21 cellular contexts compared by ENCODE assay signal in the genomic region with DNA sequence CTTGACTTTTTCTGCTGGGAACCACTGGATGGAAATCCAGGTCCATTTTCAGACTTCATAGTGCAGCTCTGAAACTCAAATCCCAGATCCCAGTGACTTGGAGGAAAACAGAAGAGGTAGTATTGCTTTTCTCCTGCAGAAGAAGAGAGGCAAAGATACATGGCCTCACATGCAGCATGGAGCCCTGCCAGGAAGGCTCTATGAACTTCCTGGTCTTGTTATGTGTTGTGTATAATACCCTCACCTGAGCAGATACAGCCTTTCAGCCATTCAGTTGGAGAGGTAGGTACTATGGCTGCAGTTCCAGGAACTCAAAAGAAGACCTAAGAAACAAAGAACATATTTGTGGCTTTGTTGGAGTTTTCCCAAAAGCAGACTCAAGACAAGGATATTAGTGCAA.
A peak's percentile ranks its signal among the peaks of the same experiment; 100 is the strongest.
DNase-seq lines count a peak whose midpoint lies in the region; ATAC-seq, FAIRE-seq and TF ChIP-seq lines count a peak whose summit lies in the region.
"Had no signal": no experiment of that assay in that cellular context is flagged by ENCODE, and none has a peak within 500 bp of the region (broad histone marks: within the 10 kb centered on the region; RNA-seq: fewer than 3 reads in every experiment).

No MANE protein-coding gene starts in this region.

- no peak for ATAC-seq in HepG2
- peak; percentile 80 for ATAC-seq in left colon
- ATAC-seq: GM12878 had no signal

- H4K20me1 ChIP-seq in HepG2 (ENCODE audit: insufficient read depth, low read length): no peaks in the 10 kb centered on the region
- H4K20me1 ChIP-seq in osteoblast (ENCODE audit: insufficient read depth, low read length): no peaks in the 10 kb centered on the region

- DNase-seq in HepG2 (ENCODE audit: low spot score): no peak
- DNase-seq in left colon: peak in 1 of 2 donors; percentile 44
- peak; percentile 76 for DNase-seq in osteoblast (ENCODE audit: insufficient read length, low spot score, missing footprints)
- no peak for DNase-seq in NCI-H1694 (lab: John Stamatoyannopoulos, UW)
- no peak for DNase-seq in activated T-cell treated with anti-CD3 and anti-CD28 coated beads, Interleukin-2, amount 50 U/mL, for 48 hours
- DNase-seq in NCI-H187 (lab: John Stamatoyannopoulos, UW): no peak
- DNase-seq: ACHN; BE2C; C1 segment of cervical spinal cord; CD4-positive, CD25-positive, alpha-beta regulatory T cell; CD8-positive, alpha-beta memory T cell; COR-L47; DMS 273 treated with DMSO at 0.1 percent for 48 hours; DND-41; EL; GOT3; H9; KG1 had no signal

- FAIRE-seq in HepG2 (lab: Jason Lieb, UNC): no peak
- FAIRE-seq: A204.1, GM12878 had no signal

- no peak overlapping the region for H3K9ac ChIP-seq in liver (ENCODE audit: low read depth in 1 of 2, low read length in 2 of 2)
- no peak overlapping the region for H3K9ac ChIP-seq in HepG2 (ENCODE audit: insufficient read depth, low read depth, low read length)

- TF ChIP-seq CTCF in liver (IDR thresholded peaks at IDR 0.05; ENCODE audit: low read depth, low read length, missing input control) (no peak), HepG2 (CRISPR knock-in tag; IDR thresholded peaks at IDR 0.05) (no peak), osteoblast (IDR thresholded peaks at IDR 0.05; ENCODE audit: extremely low read depth, low read depth, low read length) (no peak)

- no peak for TF ChIP-seq RAD21 in liver (IDR thresholded peaks at IDR 0.05)
- TF ChIP-seq RAD21 in HepG2 (CRISPR knock-in tag; IDR thresholded peaks at IDR 0.05): no peak

- BruUV-seq in HepG2 (replicated peaks; lab: Mats Ljungman, UMichigan): no TSS peak

- H3K79me2 ChIP-seq in HepG2 (ENCODE audit: insufficient read depth, low read length): no peaks in the 10 kb centered on the region
- no peaks in the 10 kb centered on the region for H3K79me2 ChIP-seq in osteoblast (ENCODE audit: insufficient read depth, low read length)

- POLR2A ChIA-PET in HepG2 (lab: Yijun Ruan, JAX): no interaction called here

- peaks cover 2 to 22% (median 12%) of the 10 kb centered on the region in 4 donors for H3K4me1 ChIP-seq in liver (ENCODE audit: control insufficient read depth in 4 of 4, insufficient read depth in 4 of 4, low read length in 3 of 4)
- peaks cover 33% of the 10 kb centered on the region for H3K4me1 ChIP-seq in HepG2 (ENCODE audit: insufficient read depth, low read length)
- no peaks in the 10 kb centered on the region for H3K4me1 ChIP-seq in osteoblast (ENCODE audit: insufficient read depth, low read length)
- H3K4me1 ChIP-seq: BE2C had no signal

- H3K36me3 ChIP-seq in liver (ENCODE audit: control insufficient read depth in 4 of 4, insufficient read depth in 3 of 4, low read depth in 1 of 4, low read length in 3 of 4): no peaks in the 10 kb centered on the region
- H3K36me3 ChIP-seq in HepG2 (replicated peaks in 1 of 2; ENCODE audit: control insufficient read depth in 1 of 2, insufficient read depth in 2 of 2, low read length in 2 of 2): no peaks in the 10 kb centered on the region
- no peaks in the 10 kb centered on the region for H3K36me3 ChIP-seq in osteoblast (ENCODE audit: insufficient read depth, low read length)
- H3K36me3 ChIP-seq: BE2C had no signal

- H3K27me3 ChIP-seq in liver (ENCODE audit: control insufficient read depth in 4 of 4, insufficient read depth in 4 of 4, low read length in 3 of 4): no peaks in the 10 kb centered on the region
- no peaks in the 10 kb centered on the region; a peak in 1 of 5 replicates for H3K27me3 ChIP-seq in HepG2 (ENCODE audit: control insufficient read depth in 1 of 2, insufficient read depth in 2 of 2, low read length in 2 of 2)
- H3K27me3 ChIP-seq in osteoblast (ENCODE audit: insufficient read depth, low read length): peaks cover 12% of the 10 kb centered on the region
- H3K27me3 ChIP-seq: BE2C had no signal

- CTCF ChIA-PET in HepG2 (lab: Yijun Ruan, JAX; ENCODE audit: low intra/inter-chr PET ratio, low total read pairs): no interaction called here

- no peak overlapping the region for H3K27ac ChIP-seq in liver (ENCODE audit: low read depth in 1 of 2, low read length in 2 of 2)
- no peak overlapping the region for H3K27ac ChIP-seq in HepG2 (ENCODE audit: extremely low read length, insufficient read depth, low read length)
- H3K27ac ChIP-seq in osteoblast (ENCODE audit: low read depth, low read length): no peak overlapping the region

- intact Hi-C loops in HepG2 (cut with micrococcal nuclease; ENCODE audit: unreplicated experiment) (no loop called here), left colon (cut with DNase I, micrococcal nuclease) (no loop called here)

- H2AFZ ChIP-seq in HepG2 (ENCODE audit: low read length) (no peak overlapping the region), osteoblast (ENCODE audit: low read length) (no peak overlapping the region)

- H3K9me3 ChIP-seq in liver (ENCODE audit: control insufficient read depth in 4 of 4, low read length in 3 of 4) (no peaks in the 10 kb centered on the region), HepG2 (ENCODE audit: low read length) (no peaks in the 10 kb centered on the region), osteoblast (ENCODE audit: low read depth, low read length) (no peaks in the 10 kb centered on the region)
- H3K9me3 ChIP-seq: BE2C had no signal

- in situ Hi-C loops in HepG2 (cut with HindIII; ENCODE audit: extremely low pct_ligation_motif_present, low pct_unique_long_range_greater_than_20kb): no loop called here

- H3K4me3 ChIP-seq in liver (ENCODE audit: low read depth in 1 of 3, low read length in 3 of 3) (no peak overlapping the region), HepG2 (replicated peaks in 1 of 3; ENCODE audit: insufficient read depth in 1 of 3, low read depth in 2 of 3, low read length in 3 of 3) (no peak overlapping the region), osteoblast (ENCODE audit: insufficient read depth, low read length) (no peak overlapping the region)
- H3K4me3 ChIP-seq: GM12878 had no signal

- H3K4me2 ChIP-seq in HepG2 (ENCODE audit: low read depth, low read length): no peak overlapping the region
- H3K4me2 ChIP-seq in osteoblast (ENCODE audit: insufficient read depth, low read length): no peak overlapping the region

- no peak for TF ChIP-seq POLR2A in HepG2 (IDR thresholded peaks at IDR 0.05; ENCODE audit: insufficient read depth in 1 of 2, low read depth in 2 of 2, low read length in 2 of 2)

- TF ChIP-seq EP300 in HepG2 (IDR thresholded peaks at IDR 0.05; ENCODE audit: low read depth in 2 of 2, low read length in 2 of 2) (no peak), HepG2 (CRISPR knock-in tag; IDR thresholded peaks at IDR 0.05; ENCODE audit: borderline replicate concordance) (no peak)

TF ChIP-seq in liver, 16 proteins besides CTCF, POLR2A, EP300 and RAD21:
- TF ChIP-seq HNF4A (conservative IDR thresholded peaks at IDR 0.05): no peak
- peak; percentile 12 for TF ChIP-seq HNF4G (IDR thresholded peaks at IDR 0.05)

TF ChIP-seq in HepG2, 621 proteins besides CTCF, POLR2A, EP300 and RAD21 (continues in another document):
- no peak for TF ChIP-seq SP2 (CRISPR knock-in tag; IDR thresholded peaks at IDR 0.05)
- TF ChIP-seq NAIF1 (CRISPR knock-in tag; IDR thresholded peaks at IDR 0.05; ENCODE audit: borderline replicate concordance): no peak
- TF ChIP-seq NFE2L1 (CRISPR knock-in tag; IDR thresholded peaks at IDR 0.05; ENCODE audit: borderline replicate concordance): no peak
- TF ChIP-seq IKZF5 (CRISPR knock-in tag; IDR thresholded peaks at IDR 0.05): no peak
- TF ChIP-seq CENPX (CRISPR knock-in tag; IDR thresholded peaks at IDR 0.05): no peak
- TF ChIP-seq RBFOX2 (IDR thresholded peaks at IDR 0.05; ENCODE audit: low read depth, low read length): no peak
- TF ChIP-seq, protein P1, sequence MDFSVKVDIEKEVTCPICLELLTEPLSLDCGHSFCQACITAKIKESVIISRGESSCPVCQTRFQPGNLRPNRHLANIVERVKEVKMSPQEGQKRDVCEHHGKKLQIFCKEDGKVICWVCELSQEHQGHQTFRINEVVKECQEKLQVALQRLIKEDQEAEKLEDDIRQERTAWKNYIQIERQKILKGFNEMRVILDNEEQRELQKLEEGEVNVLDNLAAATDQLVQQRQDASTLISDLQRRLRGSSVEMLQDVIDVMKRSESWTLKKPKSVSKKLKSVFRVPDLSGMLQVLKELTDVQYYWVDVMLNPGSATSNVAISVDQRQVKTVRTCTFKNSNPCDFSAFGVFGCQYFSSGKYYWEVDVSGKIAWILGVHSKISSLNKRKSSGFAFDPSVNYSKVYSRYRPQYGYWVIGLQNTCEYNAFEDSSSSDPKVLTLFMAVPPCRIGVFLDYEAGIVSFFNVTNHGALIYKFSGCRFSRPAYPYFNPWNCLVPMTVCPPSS (IDR thresholded peaks at IDR 0.05): no peak
- TF ChIP-seq ATF3 (CRISPR knock-in tag; IDR thresholded peaks at IDR 0.05): no peak
- no peak for TF ChIP-seq ZBTB8A (CRISPR knock-in tag; IDR thresholded peaks at IDR 0.05; ENCODE audit: borderline replicate concordance, low read depth)
- TF ChIP-seq FOXK1 (CRISPR knock-in tag; IDR thresholded peaks at IDR 0.05; ENCODE audit: borderline replicate concordance, low read depth): no peak
